21 cellular contexts compared by ENCODE assay signal in the genomic region with DNA sequence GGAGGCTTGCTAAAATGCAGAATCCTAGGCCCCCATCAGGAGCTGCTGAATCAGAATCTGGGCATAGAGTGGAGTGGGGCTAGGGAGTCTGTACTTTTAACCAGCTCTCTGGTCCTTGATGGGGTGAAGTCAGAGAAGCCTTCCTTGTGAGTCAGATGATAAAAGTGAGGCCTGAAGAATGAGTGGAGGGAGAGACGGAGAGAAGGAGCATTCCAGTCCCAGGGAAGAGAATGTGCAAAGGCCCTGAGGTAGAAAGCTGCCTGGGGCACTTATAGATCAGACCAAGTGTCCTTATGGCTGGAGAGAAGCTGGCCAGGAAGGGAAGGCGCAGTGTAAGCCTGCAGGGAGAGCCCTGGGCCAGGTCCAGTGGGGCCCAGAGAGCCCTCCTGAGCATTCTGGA.
"Had no signal": no experiment of that assay in that cellular context is flagged by ENCODE, and none has a peak within 500 bp of the region (broad histone marks: within the 10 kb centered on the region; RNA-seq: fewer than 3 reads in every experiment).

No MANE protein-coding gene starts in this region.

- H3K4me1 ChIP-seq: gastrocnemius medialis, suprapubic skin, thyroid gland, upper lobe of left lung, uterus had no signal

- H3K36me3 ChIP-seq: gastrocnemius medialis, neutrophil, suprapubic skin, thyroid gland, upper lobe of left lung, uterus had no signal

- ATAC-seq: esophagus mucosa; gastrocnemius medialis; left colon; left ventricle myocardium superior; sciatic nerve; stimulated activated naive CD8-positive, alpha-beta T cell treated with anti-CD3 and anti-CD28 coated beads, Interleukin-15, Interleukin-2, amounts not matched to agents 100 U/mL and 50 U/mL, for 24 hours had no signal

- H3K27me3 ChIP-seq: gastrocnemius medialis, thyroid gland, upper lobe of left lung, uterus had no signal

- H3K9me3 ChIP-seq: gastrocnemius medialis, neutrophil, suprapubic skin, thyroid gland, upper lobe of left lung, uterus had no signal

- DNase-seq: effector CD4-positive, alpha-beta T cell; gastrocnemius medialis; immature natural killer cell; kidney; left colon; left ventricle myocardium superior; mesendoderm; naive B cell; posterior cingulate gyrus; stimulated activated CD4-positive, alpha-beta T cell treated with anti-CD3 and anti-CD28 coated beads, Interleukin-12 subunit alpha, Interleukin-12 subunit beta, amount 100 ng/mL, for 4 hours; stimulated activated naive CD8-positive, alpha-beta T cell treated with anti-CD3 and anti-CD28 coated beads, Interleukin-15, Interleukin-2, amounts not matched to agents 100 U/mL and 50 U/mL, for 24 hours; thyroid gland; upper lobe of left lung; uterus had no signal

- H3K4me3 ChIP-seq: coronary artery, gastrocnemius medialis, lung, skin epidermis, suprapubic skin, thyroid gland, upper lobe of left lung, uterus had no signal

- H3K27ac ChIP-seq: coronary artery, gastrocnemius medialis, neutrophil, skin epidermis, suprapubic skin, thyroid gland, upper lobe of left lung, uterus had no signal

- FAIRE-seq: kidney had no signal
